Comparison of ENCODE assay signal across 13 cellular contexts in the genomic region with DNA sequence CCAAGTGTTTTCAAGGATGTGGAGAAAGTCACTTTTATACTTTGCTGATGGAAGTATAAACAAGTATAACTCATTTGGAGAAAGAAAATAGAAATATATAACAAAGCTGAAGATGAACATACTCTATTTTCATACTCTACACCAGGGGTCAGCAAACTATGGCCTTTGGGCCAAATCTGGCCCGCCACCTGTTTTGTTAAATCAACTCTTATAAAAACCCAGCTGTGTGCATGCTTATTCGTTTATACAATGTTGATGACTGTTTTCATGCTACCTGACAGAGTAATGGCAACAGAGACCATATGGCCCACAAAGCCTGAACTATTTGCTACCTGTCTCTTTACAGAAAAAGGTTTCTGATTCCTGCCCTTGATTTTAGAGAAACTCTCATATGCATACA.
A peak's percentile ranks its signal among the peaks of the same experiment; 100 is the strongest.
DNase-seq lines count a peak whose midpoint lies in the region; ATAC-seq and TF ChIP-seq lines count a peak whose summit lies in the region.
"Had no signal": no experiment of that assay in that cellular context is flagged by ENCODE, and none has a peak within 500 bp of the region (broad histone marks: within the 10 kb centered on the region; RNA-seq: fewer than 3 reads in every experiment).

No MANE protein-coding gene starts in this region.

- no peak overlapping the region for H3K27ac Mint-ChIP-seq in activated naive CD4-positive, alpha-beta T cell treated with anti-CD3 and anti-CD28 coated beads for 36 hours
- H3K27ac Mint-ChIP-seq: naive thymus-derived CD4-positive, alpha-beta T cell; T-helper 1 cell treated with Interleukin-12 subunit alpha and Interleukin-12 subunit beta and Interleukin-4 antibody, amounts not matched to agents 30 μg/mL and 1 μg/mL, for 36 hours had no signal

- H3K36me3 ChIP-seq in HEK293 (ENCODE audit: control insufficient read depth in 2 of 2, insufficient read depth in 1 of 2, low read length in 2 of 2) = no peaks in the 10 kb centered on the region

- intact Hi-C loops in posterior vena cava (cut with DNase I) = loop anchor here in 1 of 2 donors (5.0 kb wide), 1 partner anchor 1348 kb away; no protein-coding TSS in a partner anchor
- intact Hi-C loops in activated naive CD4-positive, alpha-beta T cell treated with anti-CD3 and anti-CD28 coated beads for 36 hours (cut with micrococcal nuclease) = loop anchor here (1.0 kb wide), 1 partner anchor 169 kb away; no protein-coding TSS in a partner anchor

- no peak overlapping the region for H3K4me3 Mint-ChIP-seq in activated naive CD4-positive, alpha-beta T cell treated with anti-CD3 and anti-CD28 coated beads for 36 hours
- H3K4me3 Mint-ChIP-seq: naive thymus-derived CD4-positive, alpha-beta T cell; T-helper 1 cell treated with Interleukin-12 subunit alpha and Interleukin-12 subunit beta and Interleukin-4 antibody, amounts not matched to agents 30 μg/mL and 1 μg/mL, for 36 hours had no signal

- no peaks in the 10 kb centered on the region for H3K4me1 Mint-ChIP-seq in activated naive CD4-positive, alpha-beta T cell treated with anti-CD3 and anti-CD28 coated beads for 36 hours (ENCODE audit: low read depth)

- POLR2A ChIA-PET in HEK293 (lab: Yijun Ruan, JAX) = no interaction called here
- POLR2A ChIA-PET in RWPE1 (lab: Yijun Ruan, JAX; ENCODE audit: low non-redundant PET) = no interaction called here

- no peaks in the 10 kb centered on the region for H3K36me3 Mint-ChIP-seq in activated naive CD4-positive, alpha-beta T cell treated with anti-CD3 and anti-CD28 coated beads for 36 hours (ENCODE audit: low read depth)
- H3K36me3 Mint-ChIP-seq: naive thymus-derived CD4-positive, alpha-beta T cell had no signal

- H3K4me1 ChIP-seq in HEK293 (ENCODE audit: control insufficient read depth, insufficient read depth, low read length) = no peaks in the 10 kb centered on the region

- H3K9me3 Mint-ChIP-seq in activated naive CD4-positive, alpha-beta T cell treated with anti-CD3 and anti-CD28 coated beads for 36 hours = no peaks in the 10 kb centered on the region
- H3K9me3 Mint-ChIP-seq: T-helper 1 cell treated with Interleukin-12 subunit alpha and Interleukin-12 subunit beta and Interleukin-4 antibody, amounts not matched to agents 30 μg/mL and 1 μg/mL, for 36 hours had no signal

- H3K4me3 ChIP-seq in AG10803 (ENCODE audit: low read length) = no peak overlapping the region
- H3K4me3 ChIP-seq in HEK293 (ENCODE audit: low read depth, low read length) = no peak overlapping the region

- TF ChIP-seq CTCF in AG10803 (conservative IDR thresholded peaks at IDR 0.05; ENCODE audit: low read length) (peak; percentile 48), HEK293 (tag by site-specific recombination; IDR thresholded peaks at IDR 0.05) (0 out of 2 replicates have a peak, but pooled peaks have one; percentile 22), RWPE1 (conservative IDR thresholded peaks at IDR 0.05; ENCODE audit: low read depth) (peak; percentile 18)

- no peak for DNase-seq in AG10803 (ENCODE audit: low read depth)
- DNase-seq in RWPE1 (ENCODE audit: low spot score) = no peak
- DNase-seq in kidney tubule cell (ENCODE audit: low spot score) = peak; percentile 8
- DNase-seq in posterior vena cava (ENCODE audit: low spot score) = no peak
- no peak for DNase-seq in KG1 (lab: John Stamatoyannopoulos, UW)
- no peak for DNase-seq in activated naive CD4-positive, alpha-beta T cell treated with anti-CD3 and anti-CD28 coated beads for 36 hours
- DNase-seq: DMS79 treated with DMSO at 0.1 percent for 48 hours; naive thymus-derived CD4-positive, alpha-beta T cell; NCI-H1048; stimulated activated CD4-positive, alpha-beta T cell treated with anti-CD3 and anti-CD28 coated beads, Interleukin-2, amount 100 ng/mL, for 48 hours had no signal

- H3K27me3 Mint-ChIP-seq in activated naive CD4-positive, alpha-beta T cell treated with anti-CD3 and anti-CD28 coated beads for 36 hours (ENCODE audit: low read depth) = no peaks in the 10 kb centered on the region

- CTCF ChIA-PET in HEK293 (lab: Yijun Ruan, JAX) (interaction anchor here (0.5 to 0.6 kb wide), 2 partner anchors 85 to 421 kb away, joined by 3 to 4 read pairs; no protein-coding TSS in a partner anchor), RWPE1 (lab: Yijun Ruan, JAX) (interaction anchor here (0.6 kb wide), 1 partner anchor 89 kb away, joined by 3 read pairs; no protein-coding TSS in a partner anchor)
- CTCF ChIA-PET in activated naive CD4-positive, alpha-beta T cell treated with anti-CD3 and anti-CD28 coated beads for 36 hours (lab: Charles Lee) = no interaction called here

- ATAC-seq in GM21367 (IDR thresholded peaks at IDR 0.05; ENCODE audit: unreplicated experiment) = no peak
- ATAC-seq: naive thymus-derived CD4-positive, alpha-beta T cell had no signal

- no peak overlapping the region for H3K27ac ChIP-seq in HEK293 (ENCODE audit: extremely low read depth, low read depth, low read length)
- no peak overlapping the region for H3K27ac ChIP-seq in RWPE1

- H3K9me3 ChIP-seq in HEK293 (ENCODE audit: control insufficient read depth, insufficient read depth, low read depth, low read length) = no peaks in the 10 kb centered on the region

TF ChIP-seq in HEK293, 187 proteins besides CTCF, POLR2A, EP300 and RAD21:
- TF ChIP-seq REST (tag by site-specific recombination; IDR thresholded peaks at IDR 0.05) (no peak), ZNF670 (tag by site-specific recombination; IDR thresholded peaks at IDR 0.05; ENCODE audit: low read depth) (no peak), ZNF521 (tag by site-specific recombination; IDR thresholded peaks at IDR 0.05) (no peak), ZNF654 (tag by site-specific recombination; IDR thresholded peaks at IDR 0.05; ENCODE audit: low read depth) (0 out of 2 replicates have a peak, but pooled peaks have one; percentile 27)
- TF ChIP-seq, protein P1, sequence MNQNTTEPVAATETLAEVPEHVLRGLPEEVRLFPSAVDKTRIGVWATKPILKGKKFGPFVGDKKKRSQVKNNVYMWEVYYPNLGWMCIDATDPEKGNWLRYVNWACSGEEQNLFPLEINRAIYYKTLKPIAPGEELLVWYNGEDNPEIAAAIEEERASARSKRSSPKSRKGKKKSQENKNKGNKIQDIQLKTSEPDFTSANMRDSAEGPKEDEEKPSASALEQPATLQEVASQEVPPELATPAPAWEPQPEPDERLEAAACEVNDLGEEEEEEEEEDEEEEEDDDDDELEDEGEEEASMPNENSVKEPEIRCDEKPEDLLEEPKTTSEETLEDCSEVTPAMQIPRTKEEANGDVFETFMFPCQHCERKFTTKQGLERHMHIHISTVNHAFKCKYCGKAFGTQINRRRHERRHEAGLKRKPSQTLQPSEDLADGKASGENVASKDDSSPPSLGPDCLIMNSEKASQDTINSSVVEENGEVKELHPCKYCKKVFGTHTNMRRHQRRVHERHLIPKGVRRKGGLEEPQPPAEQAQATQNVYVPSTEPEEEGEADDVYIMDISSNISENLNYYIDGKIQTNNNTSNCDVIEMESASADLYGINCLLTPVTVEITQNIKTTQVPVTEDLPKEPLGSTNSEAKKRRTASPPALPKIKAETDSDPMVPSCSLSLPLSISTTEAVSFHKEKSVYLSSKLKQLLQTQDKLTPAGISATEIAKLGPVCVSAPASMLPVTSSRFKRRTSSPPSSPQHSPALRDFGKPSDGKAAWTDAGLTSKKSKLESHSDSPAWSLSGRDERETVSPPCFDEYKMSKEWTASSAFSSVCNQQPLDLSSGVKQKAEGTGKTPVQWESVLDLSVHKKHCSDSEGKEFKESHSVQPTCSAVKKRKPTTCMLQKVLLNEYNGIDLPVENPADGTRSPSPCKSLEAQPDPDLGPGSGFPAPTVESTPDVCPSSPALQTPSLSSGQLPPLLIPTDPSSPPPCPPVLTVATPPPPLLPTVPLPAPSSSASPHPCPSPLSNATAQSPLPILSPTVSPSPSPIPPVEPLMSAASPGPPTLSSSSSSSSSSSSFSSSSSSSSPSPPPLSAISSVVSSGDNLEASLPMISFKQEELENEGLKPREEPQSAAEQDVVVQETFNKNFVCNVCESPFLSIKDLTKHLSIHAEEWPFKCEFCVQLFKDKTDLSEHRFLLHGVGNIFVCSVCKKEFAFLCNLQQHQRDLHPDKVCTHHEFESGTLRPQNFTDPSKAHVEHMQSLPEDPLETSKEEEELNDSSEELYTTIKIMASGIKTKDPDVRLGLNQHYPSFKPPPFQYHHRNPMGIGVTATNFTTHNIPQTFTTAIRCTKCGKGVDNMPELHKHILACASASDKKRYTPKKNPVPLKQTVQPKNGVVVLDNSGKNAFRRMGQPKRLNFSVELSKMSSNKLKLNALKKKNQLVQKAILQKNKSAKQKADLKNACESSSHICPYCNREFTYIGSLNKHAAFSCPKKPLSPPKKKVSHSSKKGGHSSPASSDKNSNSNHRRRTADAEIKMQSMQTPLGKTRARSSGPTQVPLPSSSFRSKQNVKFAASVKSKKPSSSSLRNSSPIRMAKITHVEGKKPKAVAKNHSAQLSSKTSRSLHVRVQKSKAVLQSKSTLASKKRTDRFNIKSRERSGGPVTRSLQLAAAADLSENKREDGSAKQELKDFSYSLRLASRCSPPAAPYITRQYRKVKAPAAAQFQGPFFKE (tag by site-specific recombination; IDR thresholded peaks at IDR 0.05; ENCODE audit: borderline replicate concordance) = no peak
